ENCODE assay signal across 1 cellular context in the genomic region with DNA sequence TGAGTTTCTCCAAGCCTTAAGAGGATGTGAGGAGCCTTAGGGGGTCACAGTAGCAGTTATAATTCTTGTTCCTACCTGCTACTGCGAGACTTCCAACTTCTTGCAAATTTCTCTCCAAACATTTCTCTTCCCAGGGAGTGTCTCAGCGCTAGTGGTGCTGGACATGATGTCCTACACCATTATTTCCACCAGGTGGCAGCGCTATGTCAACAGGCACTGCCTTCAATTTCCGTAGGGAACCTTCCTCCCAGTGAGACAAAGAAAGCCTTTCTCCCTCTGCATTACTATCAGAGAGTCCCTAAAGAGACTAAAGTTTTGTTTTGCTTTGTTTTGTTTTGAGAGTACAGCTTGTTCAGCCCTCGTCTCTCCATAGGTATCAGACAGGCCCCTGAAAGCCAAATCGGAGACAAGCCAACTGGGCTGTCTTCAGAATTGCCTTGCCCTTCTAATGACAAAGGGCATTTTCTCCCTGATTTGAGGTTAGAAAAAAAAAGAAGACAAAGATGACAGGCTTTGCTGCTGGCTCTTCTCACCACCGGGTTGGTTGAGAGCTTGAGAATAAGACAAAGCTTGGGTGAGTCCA.
A peak's percentile ranks its signal among the peaks of the same experiment; 100 is the strongest.
TF ChIP-seq lines count a peak whose summit lies in the region.

No MANE protein-coding gene starts in this region.

TF ChIP-seq in HCT116, 20 proteins besides CTCF, POLR2A, EP300 and RAD21 (continued from another document):
- TF ChIP-seq REST (IDR thresholded peaks at IDR 0.05; ENCODE audit: low read depth) (no peak), ZFX (IDR thresholded peaks at IDR 0.05) (no peak), CBX3 (IDR thresholded peaks at IDR 0.05; ENCODE audit: low read depth) (0 out of 2 replicates have a peak, but pooled peaks have one; percentile 26), YY1 (IDR thresholded peaks at IDR 0.05; ENCODE audit: extremely low read depth, insufficient replicate concordance, low read depth, low read length) (no peak), SIN3A (IDR thresholded peaks at IDR 0.05; ENCODE audit: low read depth) (no peak), EZH2 (IDR thresholded peaks at IDR 0.05) (no peak), JUND (IDR thresholded peaks at IDR 0.05) (no peak)
- TF ChIP-seq, protein P1, sequence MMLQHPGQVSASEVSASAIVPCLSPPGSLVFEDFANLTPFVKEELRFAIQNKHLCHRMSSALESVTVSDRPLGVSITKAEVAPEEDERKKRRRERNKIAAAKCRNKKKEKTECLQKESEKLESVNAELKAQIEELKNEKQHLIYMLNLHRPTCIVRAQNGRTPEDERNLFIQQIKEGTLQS (IDR thresholded peaks at IDR 0.05) = no peak
